ENCODE assay signal across 26 cellular contexts in genomic region chr20:31945790-31946189, GRCh38. TPM values are rescaled to one million over a fixed set of nuclear protein-coding genes. Genes with fewer than 3 reads are reported as not detected.
DNase-seq lines count a peak whose midpoint lies in the region; ATAC-seq and TF ChIP-seq lines count a peak whose summit lies in the region.
"Had no signal": no experiment of that assay in that cellular context is flagged by ENCODE, and none has a peak within 500 bp of the region (broad histone marks: within the 10 kb centered on the region; RNA-seq: fewer than 3 reads in every experiment).

No MANE protein-coding gene starts in this region.

- ATAC-seq in HG03196 (IDR thresholded peaks at IDR 0.05; ENCODE audit: unreplicated experiment), result no peak
- ATAC-seq in HG03159 (IDR thresholded peaks at IDR 0.05; ENCODE audit: unreplicated experiment), result no peak
- no peak for ATAC-seq in HG03097 (IDR thresholded peaks at IDR 0.05; ENCODE audit: low FRiP score, unreplicated experiment)
- ATAC-seq: activated CD8-positive, alpha-beta memory T cell treated with anti-CD3 and anti-CD28 coated beads, Interleukin-2, amount 10 ng/mL, durations not matched to agents 7 days and 5 days; activated T-cell treated with anti-CD3 and anti-CD28 coated beads, Interleukin-2, amount 50 U/mL, for 72 hours; left lung had no signal

- TF ChIP-seq POLR2A in erythroblast (IDR thresholded peaks at IDR 0.05; ENCODE audit: low read length), result no peak

- peaks cover 4% of the 10 kb centered on the region for H3K27me3 Mint-ChIP-seq in brain
- H3K27me3 Mint-ChIP-seq: activated CD4-positive, alpha-beta T cell treated with anti-CD3 and anti-CD28 coated beads, Interleukin-2, amount 10 ng/mL, durations not matched to agents 7 days and 5 days; activated CD8-positive, alpha-beta memory T cell treated with anti-CD3 and anti-CD28 coated beads, Interleukin-2, amount 10 ng/mL, durations not matched to agents 7 days and 5 days; B cell; progenitor cell of endocrine pancreas had no signal

- H3K4me3 Mint-ChIP-seq in brain, result peak overlapping the region in 1 of 5 experiments; percentile 48
- H3K4me3 Mint-ChIP-seq: activated CD4-positive, alpha-beta T cell treated with anti-CD3 and anti-CD28 coated beads, Interleukin-2, amount 10 ng/mL, durations not matched to agents 7 days and 5 days; activated CD8-positive, alpha-beta memory T cell treated with anti-CD3 and anti-CD28 coated beads, Interleukin-2, amount 10 ng/mL, durations not matched to agents 7 days and 5 days; activated T-cell treated with anti-CD3 and anti-CD28 coated beads, Interleukin-2, amount 50 U/mL, for 72 hours; B cell; T-helper 2 cell treated with Interferon-gamma antibody and Interleukin-4, amounts not matched to agents 5 μg/mL and 100 μg/mL, for 36 hours had no signal

- H3K9me3 Mint-ChIP-seq in brain, result peaks cover 0 to 4% (median 0%) of the 10 kb centered on the region in 5 experiments
- H3K9me3 Mint-ChIP-seq: activated CD4-positive, alpha-beta T cell treated with anti-CD3 and anti-CD28 coated beads, Interleukin-2, amount 10 ng/mL, durations not matched to agents 7 days and 5 days; T-helper 2 cell treated with Interferon-gamma antibody and Interleukin-4, amounts not matched to agents 5 μg/mL and 100 μg/mL, for 36 hours had no signal

- no peak for TF ChIP-seq CTCF in brain (conservative IDR thresholded peaks at IDR 0.05)

- peak overlapping the region in 4 of 5 experiments; percentile 30 to 60 (median 49) for H3K27ac Mint-ChIP-seq in brain
- H3K27ac Mint-ChIP-seq: activated CD4-positive, alpha-beta T cell treated with anti-CD3 and anti-CD28 coated beads, Interleukin-2, amount 10 ng/mL, durations not matched to agents 7 days and 5 days; activated CD8-positive, alpha-beta memory T cell treated with anti-CD3 and anti-CD28 coated beads, Interleukin-2, amount 10 ng/mL, durations not matched to agents 7 days and 5 days; activated T-cell treated with anti-CD3 and anti-CD28 coated beads, Interleukin-2, amount 50 U/mL, for 72 hours; B cell; progenitor cell of endocrine pancreas; T-helper 2 cell treated with Interferon-gamma antibody and Interleukin-4, amounts not matched to agents 5 μg/mL and 100 μg/mL, for 36 hours had no signal

- DNase-seq in NCI-H2196 (lab: John Stamatoyannopoulos, UW; ENCODE audit: unreplicated experiment) (peak; percentile 25), NCI-H2196 treated with DMSO at 0.1 percent for 48 hours (lab: John Stamatoyannopoulos, UW; ENCODE audit: unreplicated experiment) (no peak), midbrain (lab: John Stamatoyannopoulos, UW) (peak; percentile 3), erythroblast (lab: John Stamatoyannopoulos, UW) (no peak)
- DNase-seq: 8988T; activated CD4-positive, alpha-beta T cell treated with anti-CD3 and anti-CD28 coated beads, Interleukin-2, amount 10 ng/mL, durations not matched to agents 7 days and 5 days; activated CD8-positive, alpha-beta memory T cell treated with anti-CD3 and anti-CD28 coated beads, Interleukin-2, amount 10 ng/mL, durations not matched to agents 7 days and 5 days; activated naive CD4-positive, alpha-beta T cell treated with Interleukin-2 at 50 U/mL for 16 hours; activated T-cell treated with anti-CD3 and anti-CD28 coated beads, Interleukin-2, amount 50 U/mL, for 72 hours; amniotic stem cell; central memory CD4-positive, alpha-beta T cell; DMS79; foreskin melanocyte; left lung; MV-4-11; NCI-H82; OCI-M1; transverse colon had no signal

- peaks cover 36% of the 10 kb centered on the region for H3K36me3 Mint-ChIP-seq in brain

- peaks cover 24% of the 10 kb centered on the region for H3K4me1 Mint-ChIP-seq in brain

RNA-seq across cellular contexts. Expression of gene PDRG1, which starts 6.1 kb away (rescaled TPM):
- polyA plus RNA-seq in brain (ENCODE audit: insufficient read depth, low read depth, low replicate concordance), result 39.6 TPM

RNA-seq across cellular contexts. Expression of gene XKR7, which starts 22.2 kb away (rescaled TPM):
- 16.0 TPM for polyA plus RNA-seq in brain (ENCODE audit: insufficient read depth, low read depth, low replicate concordance)
- polyA plus RNA-seq: hepatocyte had no signal

Comparison
In these comparisons a context has a peak if more than half of its experiments do, and no peak if none do; other contexts are left out.
1. DNase-seq: peak in NCI-H2196 (single experiment) and midbrain (single experiment); none in NCI-H2196 treated with DMSO at 0.1 percent for 48 hours (single experiment) and erythroblast (0 of 2).